Comparison of ENCODE assay signal across 26 cellular contexts in the genomic region with DNA sequence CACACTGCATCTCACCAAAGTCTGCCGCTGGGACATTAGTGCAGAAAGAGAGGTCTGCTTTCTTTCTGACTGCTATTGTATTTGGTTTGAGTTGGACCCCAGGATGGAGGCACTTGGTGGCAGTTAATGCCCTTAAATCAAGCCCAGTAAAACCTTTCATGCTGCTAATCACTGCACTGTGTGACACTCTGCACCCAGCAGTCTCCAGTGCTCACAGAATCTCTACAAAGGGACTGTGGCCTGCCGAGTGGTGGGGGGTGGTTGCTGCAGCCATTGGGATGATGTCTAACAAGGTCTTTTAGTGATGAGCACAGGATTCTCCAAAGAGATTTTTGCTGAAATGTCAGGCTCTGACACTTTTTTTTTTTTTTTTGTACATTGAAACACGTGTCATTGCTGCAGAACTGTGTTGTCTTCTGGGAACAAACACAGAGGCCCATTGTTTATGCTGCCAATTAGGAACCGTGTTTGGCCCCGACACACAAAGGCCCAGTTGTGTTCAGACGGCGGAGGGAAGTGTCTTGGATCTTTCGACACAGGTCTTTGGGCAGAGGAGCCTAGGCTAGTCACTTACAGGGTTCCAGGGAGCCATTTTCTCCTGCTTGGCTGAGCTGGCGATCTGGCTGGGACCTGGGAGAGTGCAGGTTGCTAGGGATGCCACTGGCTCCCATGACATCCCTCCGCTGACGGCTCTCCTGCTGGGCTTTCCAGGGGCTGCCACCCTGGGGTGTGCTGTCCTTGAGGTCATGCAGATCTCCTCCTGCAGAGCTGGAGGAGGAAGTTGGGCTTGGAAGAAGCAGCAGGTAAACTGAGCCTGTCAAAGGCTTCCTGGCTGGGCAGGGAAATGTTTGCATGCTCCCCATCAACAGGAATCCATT. TPM values are rescaled to one million over a fixed set of nuclear protein-coding genes. Genes with fewer than 3 reads are reported as not detected.
DNase-seq lines count a peak whose midpoint lies in the region; ATAC-seq, FAIRE-seq and TF ChIP-seq lines count a peak whose summit lies in the region.
"Had no signal": no experiment of that assay in that cellular context is flagged by ENCODE, and none has a peak within 500 bp of the region (broad histone marks: within the 10 kb centered on the region; RNA-seq: fewer than 3 reads in every experiment).

No MANE protein-coding gene starts in this region.

- FAIRE-seq in small intestine (lab: Jason Lieb, UNC), result no peak
- FAIRE-seq: D721Med, urothelium cell line had no signal

- no peaks in the 10 kb centered on the region for H3K9me3 ChIP-seq in SJCRH30 (replicated peaks)
- no peaks in the 10 kb centered on the region for H3K9me3 ChIP-seq in small intestine (ENCODE audit: control insufficient read depth, low read depth)
- H3K9me3 ChIP-seq: esophagus muscularis mucosa, right lobe of liver had no signal

- ATAC-seq in HG03045 (IDR thresholded peaks at IDR 0.05; ENCODE audit: unreplicated experiment) (no peak), HG03139 (IDR thresholded peaks at IDR 0.05; ENCODE audit: unreplicated experiment) (no peak)
- ATAC-seq: natural killer cell; stimulated activated naive CD8-positive, alpha-beta T cell treated with anti-CD3 and anti-CD28 coated beads, Interleukin-15, amount 100 ng/mL, for 72 hours had no signal

- WGBS in small intestine, 3 donors, result 38 to 70% (median 47%) methylated on average over 11 of the region's 11 CpGs

- no peaks in the 10 kb centered on the region for H3K4me1 ChIP-seq in SJCRH30
- no peaks in the 10 kb centered on the region for H3K4me1 ChIP-seq in small intestine (ENCODE audit: control insufficient read depth in 2 of 2, insufficient read depth in 1 of 2, low read depth in 1 of 2, low read length in 1 of 2)
- H3K4me1 ChIP-seq: esophagus muscularis mucosa, right lobe of liver had no signal

- intact Hi-C loops in dorsolateral prefrontal cortex (cut with DNase I), result loop anchor here (2.0 to 10.0 kb wide), 3 partner anchors 16 to 208 kb away; a partner anchor contains a TSS

- TF ChIP-seq CTCF in dorsolateral prefrontal cortex (IDR thresholded peaks at IDR 0.05 in 54 of 56, conservative IDR thresholded peaks at IDR 0.05 in 2 of 56; ENCODE audit: low read depth in 1 of 56, partially characterized antibody in 56 of 56), result peak in 5 of 56 donors; percentile 6 to 38 (median 17)

- peak; percentile 20 to 58 for DNase-seq in SJCRH30
- DNase-seq in dorsolateral prefrontal cortex, result peak; percentile 18 to 91 (median 82)
- DNase-seq in substantia nigra (lab: John Stamatoyannopoulos, UW), result peak; percentile 40 to 93 (median 78)
- DNase-seq in small intestine, result no peak
- DNase-seq: activated CD4-positive, alpha-beta memory T cell treated with anti-CD3 and anti-CD28 coated beads, Interleukin-2, amount 10 ng/mL, durations not matched to agents 7 days and 5 days; activated T-cell treated with anti-CD3 and anti-CD28 coated beads, Interleukin-2, amount 50 U/mL, for 1 hour; brain microvascular endothelial cell; glutamatergic neuron; H7; KBM-7; mesenchymal stem cell; natural killer cell; NCI-H1930; NCI-H446 treated with DMSO at 0.1 percent for 48 hours; right lobe of liver; stimulated activated CD4-positive, alpha-beta T cell treated with anti-CD3 and anti-CD28 coated beads, Interleukin-1b, Interleukin-23, amount 100 ng/mL, for 48 hours; stimulated activated naive CD8-positive, alpha-beta T cell treated with anti-CD3 and anti-CD28 coated beads, Interleukin-15, amount 100 ng/mL, for 72 hours; T-helper 1 cell had no signal

- H3K27me3 ChIP-seq in SJCRH30, result peaks cover 19% of the 10 kb centered on the region
- H3K27me3 ChIP-seq in dorsolateral prefrontal cortex, result peaks cover 0 to 3% (median 0%) of the 10 kb centered on the region in 45 donors
- no peaks in the 10 kb centered on the region for H3K27me3 ChIP-seq in layer of hippocampus (ENCODE audit: control insufficient read depth, insufficient read depth, low read length)
- H3K27me3 ChIP-seq in small intestine (ENCODE audit: control insufficient read depth in 2 of 2, insufficient read depth in 2 of 2, low read length in 2 of 2), result peaks cover 0 to 2% of the 10 kb centered on the region in 2 donors
- H3K27me3 ChIP-seq: brain microvascular endothelial cell, esophagus muscularis mucosa, right lobe of liver had no signal

- H3K27ac ChIP-seq in SJCRH30 (no peak overlapping the region), dorsolateral prefrontal cortex (peak overlapping the region; percentile 79 to 100 (median 98)), layer of hippocampus (ENCODE audit: low read depth, low read length) (peak overlapping the region; percentile 99), substantia nigra (ENCODE audit: low read depth, low read length, poor library complexity, severe bottlenecking) (peak overlapping the region; percentile 100), small intestine (ENCODE audit: low read depth in 1 of 2, low read length in 1 of 2) (no peak overlapping the region)
- H3K27ac ChIP-seq: brain microvascular endothelial cell, esophagus muscularis mucosa, right lobe of liver, RWPE1, VCaP had no signal

- no peaks in the 10 kb centered on the region for H3K36me3 ChIP-seq in SJCRH30
- no peaks in the 10 kb centered on the region for H3K36me3 ChIP-seq in small intestine (ENCODE audit: control insufficient read depth in 2 of 2, insufficient read depth in 2 of 2, low read length in 2 of 2)
- H3K36me3 ChIP-seq: brain microvascular endothelial cell, esophagus muscularis mucosa, right lobe of liver had no signal

- H3K4me3 ChIP-seq in SJCRH30 (no peak overlapping the region), dorsolateral prefrontal cortex (peak overlapping the region in 40 of 59 donors; percentile 2 to 59 (median 29)), small intestine (ENCODE audit: low read depth in 1 of 2, low read length in 2 of 2) (no peak overlapping the region)
- H3K4me3 ChIP-seq: esophagus muscularis mucosa, right lobe of liver had no signal

RNA-seq across cellular contexts. Expression of a gene that starts 16.2 kb away (rescaled TPM):
- total RNA-seq in SJCRH30 (2014; rRNA removed; shearing (Covaris generic)), result 12.7 and 13.4 TPM in 2 replicates
- 100 to 1,000 TPM in 37 of 120 experiments, 10 to 100 TPM in 83; 57.8 to 136 (median 94.4) TPM for total RNA-seq in dorsolateral prefrontal cortex
- polyA plus RNA-seq in small intestine, result 1 to 10 TPM in 2 of 3 donors, under 1 TPM in 1; 0.89 to 3.5 (median 1.1) TPM

Comparison
In these comparisons a context has a peak if more than half of its experiments do, and no peak if none do; other contexts are left out.
1. H3K27ac ChIP-seq: peak in dorsolateral prefrontal cortex (59 of 59), layer of hippocampus (single experiment) and substantia nigra (single experiment); none in SJCRH30 (single experiment) and small intestine (0 of 2).
2. H3K4me3 ChIP-seq: peak in dorsolateral prefrontal cortex (40 of 59); none in SJCRH30 (single experiment) and small intestine (0 of 2).